Comparison of ENCODE assay signal across 9 cellular contexts in the genomic region with DNA sequence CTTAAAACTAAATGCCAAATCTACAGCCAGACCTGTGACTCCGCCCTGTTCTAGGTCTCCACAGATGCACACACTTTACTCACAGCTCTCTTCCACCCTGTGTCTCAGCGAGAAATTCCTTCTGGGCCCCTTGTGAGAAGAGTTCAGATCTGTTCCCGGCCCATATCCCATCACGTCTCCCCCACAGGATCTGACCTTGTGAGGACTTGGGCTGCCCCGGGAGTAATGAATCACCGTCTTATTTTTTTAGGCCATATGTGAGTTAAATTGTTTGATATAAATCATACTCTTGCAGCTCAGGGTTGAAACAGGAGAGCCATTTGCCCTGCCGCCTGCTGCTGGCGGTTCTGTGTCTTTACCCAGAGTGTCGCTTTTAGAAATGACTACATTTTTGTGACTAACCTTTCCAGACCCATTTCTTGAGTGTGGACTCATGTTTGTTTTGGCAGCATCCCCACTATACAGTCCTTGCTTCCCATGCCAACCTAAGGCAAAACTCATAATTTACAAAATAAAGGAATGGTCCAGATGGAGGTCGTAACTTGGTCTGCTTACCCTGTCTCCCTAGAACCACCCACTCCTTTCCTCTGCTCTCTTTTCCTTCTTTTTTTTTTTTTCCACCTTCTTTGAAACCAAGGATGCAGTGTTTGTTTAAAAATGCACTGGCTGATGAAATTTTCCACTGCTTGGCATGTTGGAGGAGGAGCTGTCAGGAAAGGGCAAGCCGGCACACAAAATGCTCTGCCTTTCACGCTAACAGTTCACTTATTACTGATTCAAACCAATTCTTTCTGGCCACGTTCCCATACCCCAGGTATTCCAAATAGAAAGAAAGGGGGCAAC.
DNase-seq lines count a peak whose midpoint lies in the region; ATAC-seq and TF ChIP-seq lines count a peak whose summit lies in the region.
"Had no signal": no experiment of that assay in that cellular context is flagged by ENCODE, and none has a peak within 500 bp of the region (broad histone marks: within the 10 kb centered on the region; RNA-seq: fewer than 3 reads in every experiment).

No MANE protein-coding gene starts in this region.

- H3K9ac ChIP-seq in MM.1S (ENCODE audit: low read length) (no peak overlapping the region), mesendoderm (ENCODE audit: low read length) (no peak overlapping the region)

- H2AFZ ChIP-seq in ACC112 (ENCODE audit: low read length, unreplicated experiment) (no peak overlapping the region), MM.1S (ENCODE audit: low read length) (no peak overlapping the region)

- peak overlapping the region; percentile 49 for H3K4me3 ChIP-seq in ACC112 (ENCODE audit: low read depth, low read length)
- no peak overlapping the region for H3K4me3 ChIP-seq in MM.1S (ENCODE audit: low read length)
- H3K4me3 ChIP-seq in mesendoderm (ENCODE audit: low read length): no peak overlapping the region

- H3K4ac ChIP-seq in mesendoderm (ENCODE audit: low read depth, low read length): no peak overlapping the region

- WGBS in mesendoderm (ENCODE audit: extremely low coverage, insufficient coverage, low lambda C conversion rate): no CpG with 5 or more reads among the region's 13 CpGs

- H2BK5ac ChIP-seq in mesendoderm (ENCODE audit: low read length): no peak overlapping the region

- DNase-seq in MM.1S (peak; percentile 1), cerebellar cortex (ENCODE audit: low spot score) (peak; percentile 85), mesendoderm (peak; percentile 34)
- DNase-seq: effector memory CD4-positive, alpha-beta T cell had no signal

- no peaks in the 10 kb centered on the region for H3K9me2 ChIP-seq in MM.1S (replicated peaks; ENCODE audit: insufficient read depth, low read length)

- no peaks in the 10 kb centered on the region for H3K36me3 ChIP-seq in ACC112 (ENCODE audit: insufficient read depth, low read length)
- no peaks in the 10 kb centered on the region for H3K36me3 ChIP-seq in MM.1S (replicated peaks; ENCODE audit: insufficient read depth, low read length)
- H3K36me3 ChIP-seq in mesendoderm (ENCODE audit: control insufficient read depth, insufficient read depth, low read length): no peaks in the 10 kb centered on the region

- no peak overlapping the region for H2AK5ac ChIP-seq in mesendoderm (ENCODE audit: low read length)

- H3K79me2 ChIP-seq in ACC112 (ENCODE audit: control insufficient read depth, insufficient read depth, low read length, unreplicated experiment): no peaks in the 10 kb centered on the region
- H3K79me2 ChIP-seq in MM.1S (ENCODE audit: low read length): no peaks in the 10 kb centered on the region
- no peaks in the 10 kb centered on the region for H3K79me2 ChIP-seq in mesendoderm (ENCODE audit: control insufficient read depth, insufficient read depth, low read length)

- no peak overlapping the region for H3K23ac ChIP-seq in mesendoderm (ENCODE audit: low read length)

- no peak overlapping the region for H3K56ac ChIP-seq in mesendoderm (ENCODE audit: low read length)

- H3K27ac ChIP-seq in ACC112 (ENCODE audit: low read depth, low read length) (peak overlapping the region; percentile 87), MM.1S (ENCODE audit: low read length) (no peak overlapping the region), mesendoderm (ENCODE audit: low read depth, low read length) (no peak overlapping the region)

- H3K27me3 ChIP-seq in ACC112 (ENCODE audit: insufficient read depth, low read length): no peaks in the 10 kb centered on the region
- no peaks in the 10 kb centered on the region for H3K27me3 ChIP-seq in MM.1S (replicated peaks; ENCODE audit: insufficient read depth, low read length)
- H3K27me3 ChIP-seq in mesendoderm (ENCODE audit: insufficient read depth, low read length, poor library complexity): no peaks in the 10 kb centered on the region

- no peak overlapping the region for H4K5ac ChIP-seq in mesendoderm (ENCODE audit: low read length)

- H3K4me1 ChIP-seq in ACC112 (ENCODE audit: control insufficient read depth, insufficient read depth, low read length, unreplicated experiment) (peaks cover 39% of the 10 kb centered on the region), MM.1S (ENCODE audit: low read length) (no peaks in the 10 kb centered on the region), mesendoderm (ENCODE audit: control insufficient read depth, low read depth, low read length) (no peaks in the 10 kb centered on the region)

- TF ChIP-seq CTCF in MM.1S (IDR thresholded peaks at IDR 0.05; ENCODE audit: low read length): no peak

- no peaks in the 10 kb centered on the region for H3K79me1 ChIP-seq in mesendoderm (ENCODE audit: low read length)

- H3K18ac ChIP-seq in mesendoderm (ENCODE audit: low read length): peak overlapping the region; percentile 75

- H3F3A ChIP-seq in MM.1S (ENCODE audit: insufficient read depth, low read length): no peaks in the 10 kb centered on the region

- H2BK15ac ChIP-seq in mesendoderm (replicated peaks; ENCODE audit: low read depth): no peak overlapping the region

- H3K4me2 ChIP-seq in MM.1S (ENCODE audit: low read depth, low read length) (no peak overlapping the region), mesendoderm (ENCODE audit: low read length) (no peak overlapping the region)

- peak overlapping the region; percentile 23 for H2BK120ac ChIP-seq in mesendoderm (ENCODE audit: low read depth, low read length)

- H4K8ac ChIP-seq in mesendoderm (ENCODE audit: low read depth, low read length): peak overlapping the region; percentile 28

- ATAC-seq in GM21381 (IDR thresholded peaks at IDR 0.05; ENCODE audit: unreplicated experiment): no peak
- ATAC-seq in HG02840 (IDR thresholded peaks at IDR 0.05; ENCODE audit: low FRiP score, unreplicated experiment): no peak
- no peak for ATAC-seq in GM21528 (IDR thresholded peaks at IDR 0.05; ENCODE audit: low FRiP score, unreplicated experiment)
- no peak for ATAC-seq in HG03280 (IDR thresholded peaks at IDR 0.05; ENCODE audit: unreplicated experiment)

- no peaks in the 10 kb centered on the region for H3K9me3 ChIP-seq in MM.1S (replicated peaks; ENCODE audit: insufficient read depth, low read length)

- no peaks in the 10 kb centered on the region for H4K20me1 ChIP-seq in MM.1S (ENCODE audit: insufficient read depth, low read length)

Comparison
In these comparisons a context has a peak if more than half of its experiments do, and no peak if none do; other contexts are left out.
1. DNase-seq: peak in every context shown above with its lines; median percentile 85 in cerebellar cortex; 34 in mesendoderm; 1 in MM.1S.